ENCODE assay signal across 1 cellular context in genomic region chr6:33375143-33375649, GRCh38.
TF ChIP-seq lines count a peak whose summit lies in the region.

No MANE protein-coding gene starts in this region.

TF ChIP-seq in SK-N-SH, 30 proteins besides CTCF, POLR2A, EP300 and RAD21 (continued from another document):
- TF ChIP-seq RFX5 (IDR thresholded peaks at IDR 0.05; ENCODE audit: low read length) (no peak), USF1 (IDR thresholded peaks at IDR 0.05; ENCODE audit: borderline replicate concordance, low read depth) (no peak), EZH2phosphoT487 (IDR thresholded peaks at IDR 0.05; ENCODE audit: borderline replicate concordance, low read depth) (no peak), TEAD4 (IDR thresholded peaks at IDR 0.05; ENCODE audit: borderline replicate concordance, insufficient read depth) (no peak), JUND (IDR thresholded peaks at IDR 0.05) (no peak), PBX3 (IDR thresholded peaks at IDR 0.05) (no peak), POLR2AphosphoS5 (IDR thresholded peaks at IDR 0.05; ENCODE audit: low read depth, low read length) (no peak), NFIC (IDR thresholded peaks at IDR 0.05; ENCODE audit: borderline replicate concordance) (peak; percentile 30; the same call in 1 of the 2 replicates), RCOR1 (IDR thresholded peaks at IDR 0.05; ENCODE audit: low read length) (no peak), CHD2 (IDR thresholded peaks at IDR 0.05; ENCODE audit: low read length, partially characterized antibody) (no peak), RXRA (IDR thresholded peaks at IDR 0.05; ENCODE audit: borderline replicate concordance, low read depth) (no peak), MXI1 (IDR thresholded peaks at IDR 0.05; ENCODE audit: low read depth, low read length) (no peak), FOSL2 (IDR thresholded peaks at IDR 0.05; ENCODE audit: borderline replicate concordance, low read depth) (no peak), YY1 (IDR thresholded peaks at IDR 0.05; ENCODE audit: low read depth) (no peak)
